Comparison of ENCODE assay signal across 25 cellular contexts in genomic region chr12:110137786-110138185, GRCh38.
"Had no signal": no experiment of that assay in that cellular context is flagged by ENCODE, and none has a peak within 500 bp of the region (broad histone marks: within the 10 kb centered on the region; RNA-seq: fewer than 3 reads in every experiment).

No MANE protein-coding gene starts in this region.

- H3K27ac ChIP-seq: coronary artery, foreskin keratinocyte, neural progenitor cell, parathyroid adenoma, prostate gland, right atrium auricular region, testis, tibial nerve, upper lobe of left lung, uterus had no signal

- H3K27ac Mint-ChIP-seq: mesothelial cell of epicardium; naive B cell; nephron; neural progenitor cell; stimulated activated effector memory CD8-positive, alpha-beta T cell treated with anti-CD3 and anti-CD28 coated beads, Interleukin-12 subunit alpha, Interleukin-12 subunit beta, amount 100 ng/mL, for 72 hours had no signal

- H3K4me3 Mint-ChIP-seq: mesothelial cell of epicardium; naive B cell; nephron; neural progenitor cell; stimulated activated effector memory CD8-positive, alpha-beta T cell treated with anti-CD3 and anti-CD28 coated beads, Interleukin-12 subunit alpha, Interleukin-12 subunit beta, amount 100 ng/mL, for 72 hours had no signal

- H3K9me3 Mint-ChIP-seq: mesothelial cell of epicardium; naive B cell; nephron; neural progenitor cell; stimulated activated effector memory CD8-positive, alpha-beta T cell treated with anti-CD3 and anti-CD28 coated beads, Interleukin-12 subunit alpha, Interleukin-12 subunit beta, amount 100 ng/mL, for 72 hours had no signal

- H3K27me3 Mint-ChIP-seq: naive B cell had no signal

- H3K4me1 Mint-ChIP-seq: neural progenitor cell had no signal

- H3K36me3 ChIP-seq: prostate gland, uterus had no signal

- ATAC-seq: foreskin keratinocyte; left lobe of liver; mucosa of descending colon; sciatic nerve; stimulated activated effector memory CD8-positive, alpha-beta T cell treated with anti-CD3 and anti-CD28 coated beads, Interleukin-12 subunit alpha, Interleukin-12 subunit beta, amount 100 ng/mL, for 72 hours had no signal

- H3K4me1 ChIP-seq: foreskin keratinocyte, neural progenitor cell, parathyroid adenoma, prostate gland, testis, tibial nerve, upper lobe of left lung, uterus had no signal

- H3K27me3 ChIP-seq: foreskin keratinocyte, neural progenitor cell, right atrium auricular region, testis, tibial nerve, upper lobe of left lung, uterus had no signal

- H3K36me3 Mint-ChIP-seq: naive B cell; stimulated activated effector memory CD8-positive, alpha-beta T cell treated with anti-CD3 and anti-CD28 coated beads, Interleukin-12 subunit alpha, Interleukin-12 subunit beta, amount 100 ng/mL, for 72 hours had no signal

- H3K9me3 ChIP-seq: mucosa of descending colon, prostate gland, right atrium auricular region, testis, tibial nerve, upper lobe of left lung, uterus had no signal

- DNase-seq: dermis blood vessel endothelial cell; effector memory CD4-positive, alpha-beta T cell; foreskin keratinocyte; kidney; mesenchymal stem cell; mucosa of descending colon; naive B cell; stimulated activated CD4-positive, alpha-beta T cell treated with anti-CD3 and anti-CD28 coated beads, Interleukin-2, amount 100 ng/mL, for 24 hours; stimulated activated CD4-positive, alpha-beta T cell treated with anti-CD3 and anti-CD28 coated beads, Interleukin-4, amount 100 ng/mL, for 24 hours; stimulated activated naive CD4-positive, alpha-beta T cell treated with Interleukin-2 at 50 U/mL for 16 hours; substantia nigra; testis; uterus had no signal

- H3K4me3 ChIP-seq: coronary artery, mucosa of descending colon, neural progenitor cell, prostate gland, right atrium auricular region, testis, tibial nerve, upper lobe of left lung, uterus had no signal
